Comparison of ENCODE assay signal across 1 cellular context in genomic region chr1:25383875-25384274, GRCh38. TPM values are rescaled to one million over a fixed set of nuclear protein-coding genes. Genes with fewer than 3 reads are reported as not detected.
"Had no signal": no experiment of that assay in that cellular context is flagged by ENCODE, and none has a peak within 500 bp of the region (broad histone marks: within the 10 kb centered on the region; RNA-seq: fewer than 3 reads in every experiment).

No MANE protein-coding gene starts in this region.

RNA-seq across cellular contexts. Expression of gene RHCE, which starts 36.8 kb away (rescaled TPM):
- total RNA-seq: HT-29 had no signal
